ENCODE assay signal across 13 cellular contexts in genomic region chr2:173959358-173959884, GRCh38. TPM values are rescaled to one million over a fixed set of nuclear protein-coding genes. Genes with fewer than 3 reads are reported as not detected.
DNase-seq lines count a peak whose midpoint lies in the region; ATAC-seq and TF ChIP-seq lines count a peak whose summit lies in the region.
"Had no signal": no experiment of that assay in that cellular context is flagged by ENCODE, and none has a peak within 500 bp of the region (broad histone marks: within the 10 kb centered on the region; RNA-seq: fewer than 3 reads in every experiment).

No MANE protein-coding gene starts in this region.

- H3K9me2 ChIP-seq in SK-N-SH: no peaks in the 10 kb centered on the region

- TF ChIP-seq CTCF in VCaP (conservative IDR thresholded peaks at IDR 0.05): no peak
- no peak for TF ChIP-seq CTCF in glutamatergic neuron (IDR thresholded peaks at IDR 0.05; ENCODE audit: partially characterized antibody, unreplicated experiment)
- no peak for TF ChIP-seq CTCF in SK-N-SH (IDR thresholded peaks at IDR 0.05)

- H3K27me3 ChIP-seq in SK-N-SH (ENCODE audit: insufficient read depth): no peaks in the 10 kb centered on the region

- POLR2A ChIA-PET in SK-N-SH (lab: Yijun Ruan, JAX): no interaction called here

- peaks cover 20% of the 10 kb centered on the region for H3F3A ChIP-seq in SK-N-SH (replicated peaks; ENCODE audit: insufficient read depth)

- peaks cover 51 to 63% of the 10 kb centered on the region in 2 experiments for H3K36me3 ChIP-seq in SK-N-SH (replicated peaks in 1 of 2; ENCODE audit: control insufficient read depth in 1 of 2, insufficient read depth in 2 of 2, low read length in 1 of 2)

- H3K27ac ChIP-seq in VCaP: peak overlapping the region; percentile 8; the same call in 1 of the 2 replicates
- H3K27ac ChIP-seq in SK-N-SH (ENCODE audit: low read depth in 2 of 2, low read length in 1 of 2): no peak overlapping the region
- H3K27ac ChIP-seq: C4-2B, left ventricle myocardium inferior had no signal

- H3K36me3 Mint-ChIP-seq in stimulated activated naive CD8-positive, alpha-beta T cell treated with anti-CD3 and anti-CD28 coated beads, Interleukin-15, Interleukin-2, amounts not matched to agents 100 ng/mL and 50 ng/mL, for 24 hours (ENCODE audit: low read depth): peaks cover 79% of the 10 kb centered on the region
- no peaks in the 10 kb centered on the region for H3K36me3 Mint-ChIP-seq in glutamatergic neuron (ENCODE audit: unreplicated experiment)

- H3K79me2 ChIP-seq in SK-N-SH (ENCODE audit: insufficient read depth): peaks cover 90% of the 10 kb centered on the region

- H2AFZ ChIP-seq in SK-N-SH (ENCODE audit: low read depth): no peak overlapping the region

- H3K9me3 ChIP-seq in SK-N-SH: peaks cover 10% of the 10 kb centered on the region; the same call in 1 of the 2 replicates

- peak overlapping the region; percentile 92 for H3K4me3 Mint-ChIP-seq in stimulated activated naive CD8-positive, alpha-beta T cell treated with anti-CD3 and anti-CD28 coated beads, Interleukin-15, Interleukin-2, amounts not matched to agents 100 ng/mL and 50 ng/mL, for 24 hours
- H3K4me3 Mint-ChIP-seq in glutamatergic neuron (ENCODE audit: unreplicated experiment): peak overlapping the region; percentile 66

- CTCF ChIA-PET in SK-N-SH (lab: Yijun Ruan, JAX): no interaction called here

- DNase-seq in stimulated activated naive CD8-positive, alpha-beta T cell treated with anti-CD3 and anti-CD28 coated beads, Interleukin-15, Interleukin-2, amounts not matched to agents 100 U/mL and 50 U/mL, for 24 hours: no peak
- DNase-seq in glutamatergic neuron (no peak), SK-N-SH (no peak), NCI-H1092 treated with DMSO at 0.1 percent for 48 hours (lab: John Stamatoyannopoulos, UW) (no peak)
- DNase-seq: effector CD8-positive, alpha-beta T cell; left ventricle myocardium inferior; NCI-H1930; NK-92 treated with Interleukin-12 subunit alpha and Interleukin-12 subunit beta, amount 100 ng/mL, for 24 hours had no signal

- H3K9me3 Mint-ChIP-seq in stimulated activated naive CD8-positive, alpha-beta T cell treated with anti-CD3 and anti-CD28 coated beads, Interleukin-15, Interleukin-2, amounts not matched to agents 100 ng/mL and 50 ng/mL, for 24 hours: no peaks in the 10 kb centered on the region
- H3K9me3 Mint-ChIP-seq in glutamatergic neuron (ENCODE audit: unreplicated experiment): peaks cover 5% of the 10 kb centered on the region

- ATAC-seq in stimulated activated naive CD8-positive, alpha-beta T cell treated with anti-CD3 and anti-CD28 coated beads, Interleukin-15, Interleukin-2, amounts not matched to agents 100 U/mL and 50 U/mL, for 24 hours: no peak
- ATAC-seq in HG03159 (IDR thresholded peaks at IDR 0.05; ENCODE audit: unreplicated experiment): no peak
- ATAC-seq in GM18868 (IDR thresholded peaks at IDR 0.05; ENCODE audit: unreplicated experiment): no peak

- peaks cover 82% of the 10 kb centered on the region for H3K4me1 Mint-ChIP-seq in stimulated activated naive CD8-positive, alpha-beta T cell treated with anti-CD3 and anti-CD28 coated beads, Interleukin-15, Interleukin-2, amounts not matched to agents 100 ng/mL and 50 ng/mL, for 24 hours (ENCODE audit: low read depth)
- peaks cover 22% of the 10 kb centered on the region for H3K4me1 Mint-ChIP-seq in glutamatergic neuron (ENCODE audit: low read depth, unreplicated experiment)

- H3K4me1 ChIP-seq in SK-N-SH (ENCODE audit: control insufficient read depth in 1 of 2, insufficient read depth in 2 of 2, low read depth in 1 of 2, low read length in 1 of 2): peaks cover 8 to 10% of the 10 kb centered on the region in 2 experiments; a peak in 2 of 4 replicates

- TF ChIP-seq RAD21 in SK-N-SH (IDR thresholded peaks at IDR 0.05; ENCODE audit: low read length): no peak

- TF ChIP-seq EP300 in SK-N-SH (IDR thresholded peaks at IDR 0.05; ENCODE audit: borderline replicate concordance in 1 of 2, low read depth in 1 of 2, low read length in 1 of 2): no peak

- H3K27ac Mint-ChIP-seq in stimulated activated naive CD8-positive, alpha-beta T cell treated with anti-CD3 and anti-CD28 coated beads, Interleukin-15, Interleukin-2, amounts not matched to agents 100 ng/mL and 50 ng/mL, for 24 hours: peak overlapping the region; percentile 83
- no peak overlapping the region for H3K27ac Mint-ChIP-seq in glutamatergic neuron (ENCODE audit: unreplicated experiment)

- H3K4me2 ChIP-seq in SK-N-SH: no peak overlapping the region

- peaks cover 72% of the 10 kb centered on the region for H4K20me1 ChIP-seq in SK-N-SH (ENCODE audit: insufficient read depth)

- no peaks in the 10 kb centered on the region for H3K27me3 Mint-ChIP-seq in stimulated activated naive CD8-positive, alpha-beta T cell treated with anti-CD3 and anti-CD28 coated beads, Interleukin-15, Interleukin-2, amounts not matched to agents 100 ng/mL and 50 ng/mL, for 24 hours
- H3K27me3 Mint-ChIP-seq in glutamatergic neuron (ENCODE audit: unreplicated experiment): peaks cover 2% of the 10 kb centered on the region

- no peak overlapping the region for H3K9ac ChIP-seq in SK-N-SH

- H3K4me3 ChIP-seq in SK-N-SH (ENCODE audit: low read depth in 2 of 2, low read length in 1 of 2): no peak overlapping the region
- H3K4me3 ChIP-seq: left ventricle myocardium inferior had no signal

- WGBS in SK-N-SH (ENCODE audit: low lambda C conversion rate): 90% methylated on average over 16 of the region's 16 CpGs

TF ChIP-seq in SK-N-SH, 30 proteins besides CTCF, POLR2A, EP300 and RAD21:
- TF ChIP-seq GABPA (IDR thresholded peaks at IDR 0.05; ENCODE audit: low read depth) (no peak), RXRA (IDR thresholded peaks at IDR 0.05; ENCODE audit: borderline replicate concordance, low read depth) (no peak), USF1 (IDR thresholded peaks at IDR 0.05; ENCODE audit: borderline replicate concordance, low read depth) (no peak), NFIC (IDR thresholded peaks at IDR 0.05; ENCODE audit: borderline replicate concordance) (no peak), CHD2 (IDR thresholded peaks at IDR 0.05; ENCODE audit: low read length, partially characterized antibody) (no peak)

RNA-seq across cellular contexts. Expression of gene SP3, which starts 5.8 kb away (rescaled TPM):
- total RNA-seq in glutamatergic neuron (ENCODE audit: unreplicated experiment): 79.9 TPM
- 23.1 and 28.9 TPM in 2 replicates for polyA plus RNA-seq in SK-N-SH (2012; rRNA removed)
- polyA plus RNA-seq in SK-N-SH (2012; cell fraction: cytosol; rRNA removed): 25.0 and 30.2 TPM in 2 replicates
- polyA plus RNA-seq in SK-N-SH (2012; cell fraction: nucleus; rRNA removed): 12.7 and 27.2 TPM in 2 replicates
